ENCODE assay signal across 9 cellular contexts in the genomic region with DNA sequence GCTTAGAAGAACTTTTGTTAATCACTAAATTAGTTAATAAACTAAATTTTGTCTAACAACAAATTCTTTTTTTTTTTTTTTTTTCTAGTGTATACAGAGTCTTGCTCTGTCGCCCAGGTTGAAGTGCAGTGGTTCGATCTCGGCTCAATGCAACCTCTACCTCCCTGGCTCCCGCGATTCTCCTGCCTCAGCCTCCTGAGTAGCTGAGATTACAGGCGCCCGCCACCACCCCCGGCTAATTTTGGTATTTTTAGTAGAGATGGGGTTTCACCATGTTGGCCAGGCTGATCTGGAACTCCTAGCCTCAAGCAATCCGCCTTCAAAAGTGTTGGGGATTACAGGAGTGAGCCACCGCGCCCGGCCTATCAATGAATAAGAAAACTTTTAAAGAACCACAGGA. TPM values are rescaled to one million over a fixed set of nuclear protein-coding genes. Genes with fewer than 3 reads are reported as not detected.
DNase-seq lines count a peak whose midpoint lies in the region; ATAC-seq and TF ChIP-seq lines count a peak whose summit lies in the region.
"Had no signal": no experiment of that assay in that cellular context is flagged by ENCODE, and none has a peak within 500 bp of the region (broad histone marks: within the 10 kb centered on the region; RNA-seq: fewer than 3 reads in every experiment).

No MANE protein-coding gene starts in this region.

- H3K4me3 ChIP-seq in left lung (peak overlapping the region in 1 of 2 donors; percentile 54), thyroid gland (replicated peaks in 1 of 3) (no peak overlapping the region)

- H3K27ac ChIP-seq in left lung (no peak overlapping the region), thyroid gland (peak overlapping the region in 2 of 3 donors; percentile 88)

- H3K27me3 Mint-ChIP-seq in activated CD4-positive, alpha-beta T cell treated with anti-CD3 and anti-CD28 coated beads, Interleukin-2, amount 10 ng/mL, durations not matched to agents 24 days and 14 days = peaks cover 24% of the 10 kb centered on the region
- peaks cover 30% of the 10 kb centered on the region for H3K27me3 Mint-ChIP-seq in activated naive CD8-positive, alpha-beta T cell treated with anti-CD3 and anti-CD28 coated beads, Interleukin-2, amount 10 ng/mL, durations not matched to agents 7 days and 5 days

- POLR2A ChIA-PET in activated naive CD8-positive, alpha-beta T cell treated with anti-CD3 and anti-CD28 coated beads, Interleukin-2, amount 10 ng/mL, durations not matched to agents 7 days and 5 days (lab: Charles Lee) = interaction anchor here (1.5 kb wide), 1 partner anchor 25 kb away, joined by 3 read pairs; no protein-coding TSS in a partner anchor

- no peaks in the 10 kb centered on the region for H3K36me3 ChIP-seq in left lung
- no peaks in the 10 kb centered on the region for H3K36me3 ChIP-seq in thyroid gland
- H3K36me3 ChIP-seq: colonic mucosa had no signal

- intact Hi-C loops in activated CD4-positive, alpha-beta T cell treated with anti-CD3 and anti-CD28 coated beads, Interleukin-2, amount 10 ng/mL, durations not matched to agents 24 days and 14 days (cut with micrococcal nuclease) = loop anchor here (2.0 kb wide), 1 partner anchor 213 kb away; a partner anchor contains a TSS
- intact Hi-C loops in left lung (cut with DNase I) = no loop called here
- intact Hi-C loops in thyroid gland (cut with DNase I) = loop anchor here (5.0 kb wide), 1 partner anchor 43 kb away; no protein-coding TSS in a partner anchor

- H3K9me3 ChIP-seq in left lung (no peaks in the 10 kb centered on the region), thyroid gland (no peaks in the 10 kb centered on the region)
- H3K9me3 ChIP-seq: colonic mucosa had no signal

- no peaks in the 10 kb centered on the region for H3K9me3 Mint-ChIP-seq in activated CD4-positive, alpha-beta T cell treated with anti-CD3 and anti-CD28 coated beads, Interleukin-2, amount 10 ng/mL, durations not matched to agents 24 days and 14 days
- H3K9me3 Mint-ChIP-seq in activated naive CD8-positive, alpha-beta T cell treated with anti-CD3 and anti-CD28 coated beads, Interleukin-2, amount 10 ng/mL, durations not matched to agents 7 days and 5 days = no peaks in the 10 kb centered on the region

- ATAC-seq in activated naive CD8-positive, alpha-beta T cell treated with anti-CD3 and anti-CD28 coated beads, Interleukin-2, amount 10 ng/mL, durations not matched to agents 7 days and 5 days (ENCODE audit: low read depth) = no peak
- no peak for ATAC-seq in left lung
- no peak for ATAC-seq in GM19324 (IDR thresholded peaks at IDR 0.05; ENCODE audit: low FRiP score, unreplicated experiment)

- H3K4me1 Mint-ChIP-seq in activated CD4-positive, alpha-beta T cell treated with anti-CD3 and anti-CD28 coated beads, Interleukin-2, amount 10 ng/mL, durations not matched to agents 24 days and 14 days = peaks cover 22% of the 10 kb centered on the region
- peaks cover 19% of the 10 kb centered on the region for H3K4me1 Mint-ChIP-seq in activated naive CD8-positive, alpha-beta T cell treated with anti-CD3 and anti-CD28 coated beads, Interleukin-2, amount 10 ng/mL, durations not matched to agents 7 days and 5 days

- H3K27me3 ChIP-seq in left lung = peaks cover 0 to 39% of the 10 kb centered on the region in 2 donors
- H3K27me3 ChIP-seq in thyroid gland = no peaks in the 10 kb centered on the region
- H3K27me3 ChIP-seq: colonic mucosa had no signal

- H3K4me3 Mint-ChIP-seq in activated CD4-positive, alpha-beta T cell treated with anti-CD3 and anti-CD28 coated beads, Interleukin-2, amount 10 ng/mL, durations not matched to agents 24 days and 14 days = peak overlapping the region; percentile 37
- H3K4me3 Mint-ChIP-seq in activated naive CD8-positive, alpha-beta T cell treated with anti-CD3 and anti-CD28 coated beads, Interleukin-2, amount 10 ng/mL, durations not matched to agents 7 days and 5 days = peak overlapping the region; percentile 45

- no peak for DNase-seq in activated CD4-positive, alpha-beta T cell treated with anti-CD3 and anti-CD28 coated beads, Interleukin-2, amount 10 ng/mL, durations not matched to agents 24 days and 14 days
- no peak for DNase-seq in activated CD4-positive, alpha-beta T cell treated with anti-CD3 and anti-CD28 coated beads for 1 hour
- DNase-seq in activated naive CD8-positive, alpha-beta T cell treated with anti-CD3 and anti-CD28 coated beads, Interleukin-2, amount 10 ng/mL, durations not matched to agents 7 days and 5 days = no peak
- DNase-seq in left lung (peak; percentile 32 to 51), thyroid gland (peak; percentile 3 to 27), mucosa of gallbladder (ENCODE audit: low spot score) (no peak)
- DNase-seq in effector CD8-positive, alpha-beta T cell (lab: John Stamatoyannopoulos, UW) = no peak

- TF ChIP-seq POLR2A in thyroid gland (IDR thresholded peaks at IDR 0.05) = no peak

- TF ChIP-seq CTCF in left lung (IDR thresholded peaks at IDR 0.05) (no peak), thyroid gland (IDR thresholded peaks at IDR 0.05) (no peak)

- no peak overlapping the region for H3K27ac Mint-ChIP-seq in activated CD4-positive, alpha-beta T cell treated with anti-CD3 and anti-CD28 coated beads, Interleukin-2, amount 10 ng/mL, durations not matched to agents 24 days and 14 days
- no peak overlapping the region for H3K27ac Mint-ChIP-seq in activated naive CD8-positive, alpha-beta T cell treated with anti-CD3 and anti-CD28 coated beads, Interleukin-2, amount 10 ng/mL, durations not matched to agents 7 days and 5 days

- H3K4me1 ChIP-seq in left lung (peaks cover 0 to 33% of the 10 kb centered on the region in 2 donors), thyroid gland (no peaks in the 10 kb centered on the region)
- H3K4me1 ChIP-seq: colonic mucosa had no signal

- 90 to 94% methylated on average over 12 of the region's 12 CpGs for WGBS in thyroid gland, 2 donors

- no peaks in the 10 kb centered on the region for H3K36me3 Mint-ChIP-seq in activated CD4-positive, alpha-beta T cell treated with anti-CD3 and anti-CD28 coated beads, Interleukin-2, amount 10 ng/mL, durations not matched to agents 24 days and 14 days (ENCODE audit: low read depth)
- H3K36me3 Mint-ChIP-seq in activated naive CD8-positive, alpha-beta T cell treated with anti-CD3 and anti-CD28 coated beads, Interleukin-2, amount 10 ng/mL, durations not matched to agents 7 days and 5 days = no peaks in the 10 kb centered on the region

RNA-seq across cellular contexts. Expression of a gene that starts 1.1 kb away (rescaled TPM):
- total RNA-seq in activated CD4-positive, alpha-beta T cell treated with anti-CD3 and anti-CD28 coated beads, Interleukin-2, amount 10 ng/mL, durations not matched to agents 24 days and 14 days = 0.05 TPM in 1 of 2 replicates, not detected in the other
- not detected for total RNA-seq in activated naive CD8-positive, alpha-beta T cell treated with anti-CD3 and anti-CD28 coated beads, Interleukin-2, amount 10 ng/mL, durations not matched to agents 7 days and 5 days
- 1 to 10 TPM in 1 of 2 donors, under 1 TPM in 1; 0.87 to 1.3 TPM for total RNA-seq in left lung
- 10 to 100 TPM in 3 of 4 donors, 1 to 10 TPM in 1; 5.4 to 11.7 (median 11.5) TPM for total RNA-seq in thyroid gland
- 2.9 TPM for total RNA-seq in mucosa of gallbladder

RNA-seq across cellular contexts. Expression of a gene that starts 22.1 kb away (rescaled TPM):
- 56.1 and 62.1 TPM in 2 replicates for total RNA-seq in activated CD4-positive, alpha-beta T cell treated with anti-CD3 and anti-CD28 coated beads, Interleukin-2, amount 10 ng/mL, durations not matched to agents 24 days and 14 days
- total RNA-seq in activated naive CD8-positive, alpha-beta T cell treated with anti-CD3 and anti-CD28 coated beads, Interleukin-2, amount 10 ng/mL, durations not matched to agents 7 days and 5 days = 10 to 100 TPM; 51.7 to 56.1 TPM
- total RNA-seq in left lung (10 to 100 TPM; 55.2 to 66.6 TPM), thyroid gland (100 to 1,000 TPM; 107 to 129 (median 124) TPM), mucosa of gallbladder (95.2 TPM)

Comparison
In these comparisons a context has a peak if more than half of its experiments do, and no peak if none do; other contexts are left out.
1. DNase-seq: peak in left lung (2 of 2) and thyroid gland (2 of 2); none in activated CD4-positive, alpha-beta T cell treated with anti-CD3 and anti-CD28 coated beads, Interleukin-2, amount 10 ng/mL, durations not matched to agents 24 days and 14 days (single experiment), activated CD4-positive, alpha-beta T cell treated with anti-CD3 and anti-CD28 coated beads for 1 hour (single experiment), activated naive CD8-positive, alpha-beta T cell treated with anti-CD3 and anti-CD28 coated beads, Interleukin-2, amount 10 ng/mL, durations not matched to agents 7 days and 5 days (single experiment), effector CD8-positive, alpha-beta T cell (single experiment) and mucosa of gallbladder (single experiment).
2. H3K27ac ChIP-seq: peak in thyroid gland (2 of 3); none in left lung (0 of 2).
3. intact Hi-C loops: an anchor here in activated CD4-positive, alpha-beta T cell treated with anti-CD3 and anti-CD28 coated beads, Interleukin-2, amount 10 ng/mL, durations not matched to agents 24 days and 14 days (2.0 kb wide) and thyroid gland (5.0 kb wide); none called in left lung.